Comparison of ENCODE assay signal across 13 cellular contexts in genomic region chr6:104940238-104940880, GRCh38. TPM values are rescaled to one million over a fixed set of nuclear protein-coding genes. Genes with fewer than 3 reads are reported as not detected.
DNase-seq lines count a peak whose midpoint lies in the region; ATAC-seq, FAIRE-seq and TF ChIP-seq lines count a peak whose summit lies in the region.
"Had no signal": no experiment of that assay in that cellular context is flagged by ENCODE, and none has a peak within 500 bp of the region (broad histone marks: within the 10 kb centered on the region; RNA-seq: fewer than 3 reads in every experiment).

No MANE protein-coding gene starts in this region.

- intact Hi-C loops in Right ventricle myocardium superior (cut with DNase I) (no loop called here), left cardiac atrium (cut with DNase I) (no loop called here), adrenal gland (cut with DNase I) (loop anchor here in 1 of 2 donors (10.0 kb wide), 1 partner anchor 134 kb away; no protein-coding TSS in a partner anchor)

- 1% methylated on average over 62 of the region's 87 CpGs; no CpG with 5 or more reads in 1 of the 2 experiments for WGBS in H1 (ENCODE audit: extremely low coverage in 1 of 2, insufficient coverage in 1 of 2, insufficient read length in 1 of 2, insufficient replicate concordance in 2 of 2, low coverage in 1 of 2, low lambda C conversion rate in 2 of 2, missing lambda C conversion rate in 1 of 2), 2 experiments
- 4 to 10% methylated on average over 42 to 77 of the region's 87 CpGs for WGBS in mesodermal cell (ENCODE audit: insufficient coverage in 2 of 2), 2 experiments
- 47% methylated on average over 5 of the region's 87 CpGs for WGBS in suprapubic skin
- 9 to 50% (median 12%) methylated on average over 3 to 87 of the region's 87 CpGs for WGBS in adrenal gland, 4 donors

- TF ChIP-seq CTCF in H1 (IDR thresholded peaks at IDR 0.05; ENCODE audit: control extremely low read depth in 1 of 3, insufficient read depth in 1 of 3, low read depth in 1 of 3, low read length in 3 of 3) (no peak), suprapubic skin (IDR thresholded peaks at IDR 0.05) (no peak), adrenal gland (IDR thresholded peaks at IDR 0.05) (no peak)

- H3K4me1 ChIP-seq in H1 (replicated peaks in 1 of 4; ENCODE audit: control insufficient read depth in 3 of 4, insufficient read depth in 4 of 4, low read length in 3 of 4) (peaks cover 0 to 9% (median 4%) of the 10 kb centered on the region in 4 experiments; a peak in 3 of 7 replicates), mesodermal cell (ENCODE audit: control insufficient read depth, insufficient read depth, low read length, poor library complexity, severe bottlenecking) (no peaks in the 10 kb centered on the region), suprapubic skin (peaks cover 15% of the 10 kb centered on the region), adrenal gland (replicated peaks in 1 of 2) (peaks cover 0 to 4% of the 10 kb centered on the region in 2 donors)
- H3K4me1 ChIP-seq: prostate gland had no signal

- peak overlapping the region; percentile 95; the same call in 1 of the 2 replicates for H2BK12ac ChIP-seq in H1 (ENCODE audit: low read depth, low read length)

- H3K23ac ChIP-seq in H1 (ENCODE audit: insufficient read length) = no peak overlapping the region

- no peak for DNase-seq in Right ventricle myocardium superior
- no peak for DNase-seq in left cardiac atrium
- peak; percentile 38 to 88 for DNase-seq in H1 (ENCODE audit: low read depth in 1 of 2, low spot score in 2 of 2)
- DNase-seq in suprapubic skin (ENCODE audit: low spot score in 2 of 2) = no peak
- DNase-seq in dedifferentiated amniotic fluid mesenchymal stem cell (ENCODE audit: extremely low spot score) = no peak
- no peak for DNase-seq in adrenal gland
- DNase-seq: NCI-H446 treated with DMSO at 0.1 percent for 48 hours had no signal

- no peak for FAIRE-seq in H1 (lab: Jason Lieb, UNC)

- H3K9me3 ChIP-seq in H1 (ENCODE audit: insufficient read depth in 2 of 2, low read depth in 1 of 2, low read length in 1 of 2) (no peaks in the 10 kb centered on the region; a peak in 1 of 4 replicates), mesodermal cell (ENCODE audit: control insufficient read depth, low read length) (no peaks in the 10 kb centered on the region), suprapubic skin (no peaks in the 10 kb centered on the region), adrenal gland (replicated peaks in 1 of 3) (no peaks in the 10 kb centered on the region)
- H3K9me3 ChIP-seq: prostate gland had no signal

- TF ChIP-seq EP300 in H1 (IDR thresholded peaks at IDR 0.05; ENCODE audit: borderline replicate concordance in 1 of 2, low read depth in 2 of 2, low read length in 2 of 2) = peak in 1 of 2 experiments; percentile 36; a peak in 1 of 3 replicates
- TF ChIP-seq EP300 in suprapubic skin (IDR thresholded peaks at IDR 0.05) = no peak

- H3K36me3 ChIP-seq in H1 (ENCODE audit: control insufficient read depth in 2 of 4, insufficient read depth in 4 of 4, low read length in 3 of 4) = peaks cover 0 to 3% (median 0%) of the 10 kb centered on the region in 4 experiments; a peak in 2 of 8 replicates
- H3K36me3 ChIP-seq in mesodermal cell (ENCODE audit: control insufficient read depth, insufficient read depth, low read length) = no peaks in the 10 kb centered on the region
- no peaks in the 10 kb centered on the region for H3K36me3 ChIP-seq in suprapubic skin
- H3K36me3 ChIP-seq in adrenal gland (replicated peaks in 1 of 2) = no peaks in the 10 kb centered on the region
- H3K36me3 ChIP-seq: prostate gland had no signal

- H3K14ac ChIP-seq in H1 (ENCODE audit: insufficient read length) = no peak overlapping the region

- peak overlapping the region; percentile 61 for H2AFZ ChIP-seq in H1 (ENCODE audit: low read length)

- TF ChIP-seq RAD21 in H1 (IDR thresholded peaks at IDR 0.05 in 1 of 2, conservative IDR thresholded peaks at IDR 0.05 in 1 of 2; ENCODE audit: low read depth in 2 of 2, low read length in 2 of 2) = peak in 1 of 2 experiments; percentile 8; a peak in 1 of 4 replicates

- H3K79me1 ChIP-seq in H1 (ENCODE audit: low read depth, low read length) = no peaks in the 10 kb centered on the region

- no peak overlapping the region for H2BK20ac ChIP-seq in H1 (ENCODE audit: low read length)

- TF ChIP-seq POLR2A in H1 (IDR thresholded peaks at IDR 0.05; ENCODE audit: control extremely low read depth in 1 of 2, low read depth in 2 of 2, low read length in 2 of 2) (peak in 1 of 2 experiments; percentile 35; a peak in 2 of 3 replicates), suprapubic skin (IDR thresholded peaks at IDR 0.05) (no peak), adrenal gland (IDR thresholded peaks at IDR 0.05) (no peak)

- H4K8ac ChIP-seq in H1 (ENCODE audit: extremely low read depth, insufficient read depth, low read length) = peak overlapping the region; percentile 96; the same call in 1 of the 2 replicates

- H4K91ac ChIP-seq in H1 (replicated peaks; ENCODE audit: insufficient read length, low read length) = peak overlapping the region; percentile 91

- H4K20me1 ChIP-seq in H1 (replicated peaks in 1 of 2; ENCODE audit: control insufficient read depth in 1 of 2, insufficient read depth in 2 of 2, low read length in 2 of 2) = no peaks in the 10 kb centered on the region

- peaks cover 5% of the 10 kb centered on the region for H3K23me2 ChIP-seq in H1 (ENCODE audit: low read depth, low read length)

- H2BK15ac ChIP-seq in H1 (ENCODE audit: low read length) = peak overlapping the region; percentile 90; the same call in 1 of the 2 replicates

- H3K4ac ChIP-seq in H1 (replicated peaks; ENCODE audit: insufficient read length, low read depth, low read length) = peak overlapping the region; percentile 93

- POLR2A ChIA-PET in H1 (lab: Charles Lee; ENCODE audit: partially characterized antibody) = interaction anchor here (0.6 to 11.7 kb wide), 24 partner anchors 9 to 197 kb away, joined by 3 to 251 read pairs (median 4); partner anchors contain the start of genes HACE1 and LIN28B

- no peaks in the 10 kb centered on the region for H3K27me3 ChIP-seq in H1 (replicated peaks in 1 of 4; ENCODE audit: control insufficient read depth in 3 of 4, extremely low read depth in 1 of 4, insufficient read depth in 3 of 4, low read length in 3 of 4)
- peaks cover 60% of the 10 kb centered on the region for H3K27me3 ChIP-seq in suprapubic skin
- peaks cover 56% of the 10 kb centered on the region for H3K27me3 ChIP-seq in adrenal gland

- peak overlapping the region in 3 of 4 experiments; percentile 78 to 85 (median 84); a peak in 6 of 7 replicates for H3K9ac ChIP-seq in H1 (replicated peaks in 1 of 4; ENCODE audit: extremely low read depth in 1 of 4, low read depth in 3 of 4, low read length in 3 of 4)

- peaks cover 0 to 39% of the 10 kb centered on the region in 2 experiments; a peak in 2 of 4 replicates for H3K79me2 ChIP-seq in H1 (ENCODE audit: control insufficient read depth in 1 of 2, insufficient read depth in 2 of 2, low read length in 2 of 2)

- peak overlapping the region; percentile 97 for H3K18ac ChIP-seq in H1 (ENCODE audit: extremely low read depth, low read length)

- H3K4me2 ChIP-seq in H1 (ENCODE audit: insufficient read depth in 1 of 2, low read depth in 2 of 2, low read length in 2 of 2) = peak overlapping the region; percentile 76 to 90

- peak overlapping the region; percentile 52 to 95 (median 69) for H3K4me3 ChIP-seq in H1 (ENCODE audit: extremely low read depth in 1 of 4, insufficient read depth in 2 of 4, low read depth in 3 of 4, low read length in 4 of 4)
- H3K4me3 ChIP-seq in mesodermal cell (ENCODE audit: extremely low read depth, insufficient read depth, low read length, poor library complexity, severe bottlenecking) = peak overlapping the region; percentile 69
- peak overlapping the region; percentile 47 for H3K4me3 ChIP-seq in suprapubic skin
- peak overlapping the region in 1 of 4 donors; percentile 52 for H3K4me3 ChIP-seq in adrenal gland

- no peak overlapping the region for H2AK5ac ChIP-seq in H1 (ENCODE audit: low read depth, low read length)

- ATAC-seq in Right ventricle myocardium superior (ENCODE audit: poor library complexity) (peak; percentile 45), left cardiac atrium (no peak), HG03175 (IDR thresholded peaks at IDR 0.05; ENCODE audit: unreplicated experiment) (no peak)

- peak overlapping the region; percentile 96 for H2BK120ac ChIP-seq in H1 (replicated peaks; ENCODE audit: low read depth, low read length)

- H4K5ac ChIP-seq in H1 (ENCODE audit: insufficient read length, low read depth, low read length) = peak overlapping the region; percentile 94

- H3K56ac ChIP-seq in H1 (replicated peaks; ENCODE audit: insufficient read length, low read depth, low read length) = no peak overlapping the region

- CTCF ChIA-PET in H1 (lab: Charles Lee; ENCODE audit: partially characterized antibody) = interaction anchor here (1.0 to 3.9 kb wide), 8 partner anchors 15 to 148 kb away, joined by 3 to 27 read pairs (median 4); partner anchors contain the start of gene HACE1

- peak overlapping the region; percentile 80; the same call in 1 of the 2 replicates for H2BK5ac ChIP-seq in H1 (ENCODE audit: low read depth, low read length)

- H3K27ac ChIP-seq in H1 (ENCODE audit: low read depth, low read length) (peak overlapping the region; percentile 84), mesodermal cell (ENCODE audit: low read depth, low read length, severe bottlenecking) (peak overlapping the region; percentile 79), suprapubic skin (no peak overlapping the region), adrenal gland (peak overlapping the region in 1 of 5 donors; percentile 24)
- H3K27ac ChIP-seq: C4-2B, prostate gland had no signal

TF ChIP-seq in H1, 55 proteins besides CTCF, POLR2A, EP300 and RAD21 (continues in another document):
- TF ChIP-seq EZH2 (IDR thresholded peaks at IDR 0.05; ENCODE audit: low read depth, low read length, severe bottlenecking) (no peak), TAF1 (IDR thresholded peaks at IDR 0.05; ENCODE audit: low read depth, low read length) (peak; percentile 68), NANOG (IDR thresholded peaks at IDR 0.05; ENCODE audit: insufficient read depth, low read depth, low read length, poor library complexity, severe bottlenecking) (no peak)

RNA-seq across cellular contexts. Expression of gene LIN28B, which starts 16.5 kb away (rescaled TPM):
- not detected for total RNA-seq in Right ventricle myocardium superior
- not detected for total RNA-seq in left cardiac atrium
- 92.4 and 94.7 TPM in 2 replicates for total RNA-seq in H1 (2021; fragmentation: NEBNext Ultra II Directional; extraction: Animal tissue kit (Norgen Biotek cat#: 25700))
- polyA plus RNA-seq in H1 (2011; rRNA removed) = 14.2 and 27.4 TPM in 2 replicates
- 27.9 TPM for polyA plus RNA-seq in H1 (2011; cell fraction: cytosol; rRNA removed)
- 14.8 TPM for polyA plus RNA-seq in H1 (2011; cell fraction: nucleus; rRNA removed)
- polyA plus RNA-seq in H1 (2012, experiment 1 of 2) = 30.9 to 50.6 TPM (median 37.4 TPM) in 4 replicates
- polyA plus RNA-seq in H1 (2012, experiment 2 of 2) = 3.5 TPM
- polyA plus RNA-seq in H1 (2013, experiment 1 of 2) = 47.8 TPM
- polyA plus RNA-seq in H1 (2013, experiment 2 of 2) = 45.4 TPM
- polyA minus RNA-seq in H1 (2011; rRNA and poly(A)+ RNA removed) = 53.3 and 71.1 TPM in 2 replicates
- 44.4 TPM for polyA minus RNA-seq in H1 (2011; cell fraction: cytosol; rRNA and poly(A)+ RNA removed)
- 56.2 TPM for polyA minus RNA-seq in H1 (2011; cell fraction: nucleus; rRNA and poly(A)+ RNA removed)
- 61.5 TPM for polyA plus RNA-seq in mesodermal cell (2013, experiment 1 of 2)
- 67.9 TPM for polyA plus RNA-seq in mesodermal cell (2013, experiment 2 of 2)
- not detected for total RNA-seq in suprapubic skin
- total RNA-seq in adrenal gland = under 1 TPM in 2 of 8 donors, not detected in 6; 0.08 to 0.14 TPM
- under 1 TPM in 2 of 3 donors, not detected in 1; 0.08 to 0.09 TPM for polyA plus RNA-seq in adrenal gland
- total RNA-seq: H4, HT-29 had no signal

Comparison
In these comparisons a context has a peak if more than half of its experiments do, and no peak if none do; other contexts are left out.
1. DNase-seq: peak in H1 (2 of 2); none in Right ventricle myocardium superior (single experiment), left cardiac atrium (single experiment), suprapubic skin (0 of 2), dedifferentiated amniotic fluid mesenchymal stem cell (single experiment) and adrenal gland (0 of 7).
2. RNA of gene LIN28B, which starts 16.5 kb away (total RNA-seq): 92.4 to 94.7 TPM in H1; not detected in left cardiac atrium, not detected in Right ventricle myocardium superior (single experiment), not detected in suprapubic skin and 0.08 to 0.14 TPM in adrenal gland; every median in the first group is over 10 times any median in the second.